ENCODE assay signal across 1 cellular context in the genomic region with DNA sequence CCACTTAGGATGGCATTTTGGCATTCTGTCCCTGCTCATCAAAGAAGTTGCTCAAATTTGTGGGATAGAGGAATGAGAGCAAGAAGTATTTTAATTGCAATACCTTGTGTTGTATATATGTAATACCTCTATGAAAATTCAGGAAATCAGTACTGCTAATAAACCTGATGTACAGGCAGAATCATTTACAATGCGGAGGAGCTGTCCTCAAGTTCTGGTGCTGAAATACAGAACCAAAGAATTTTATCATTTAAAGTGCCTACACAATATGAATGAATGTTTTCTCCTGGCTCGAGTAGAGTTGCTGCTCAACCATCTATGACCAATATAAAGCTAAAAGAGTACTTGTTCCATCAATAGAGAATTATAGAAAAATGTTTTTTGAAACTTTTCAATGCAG.
TF ChIP-seq lines count a peak whose summit lies in the region.

No MANE protein-coding gene starts in this region.

TF ChIP-seq in HCT116, 20 proteins besides CTCF, POLR2A, EP300 and RAD21:
- TF ChIP-seq ZBTB33 (IDR thresholded peaks at IDR 0.05; ENCODE audit: extremely low read depth, insufficient replicate concordance, low read length): no peak
- no peak for TF ChIP-seq CEBPB (IDR thresholded peaks at IDR 0.05; ENCODE audit: low read depth)
- TF ChIP-seq, protein P1, sequence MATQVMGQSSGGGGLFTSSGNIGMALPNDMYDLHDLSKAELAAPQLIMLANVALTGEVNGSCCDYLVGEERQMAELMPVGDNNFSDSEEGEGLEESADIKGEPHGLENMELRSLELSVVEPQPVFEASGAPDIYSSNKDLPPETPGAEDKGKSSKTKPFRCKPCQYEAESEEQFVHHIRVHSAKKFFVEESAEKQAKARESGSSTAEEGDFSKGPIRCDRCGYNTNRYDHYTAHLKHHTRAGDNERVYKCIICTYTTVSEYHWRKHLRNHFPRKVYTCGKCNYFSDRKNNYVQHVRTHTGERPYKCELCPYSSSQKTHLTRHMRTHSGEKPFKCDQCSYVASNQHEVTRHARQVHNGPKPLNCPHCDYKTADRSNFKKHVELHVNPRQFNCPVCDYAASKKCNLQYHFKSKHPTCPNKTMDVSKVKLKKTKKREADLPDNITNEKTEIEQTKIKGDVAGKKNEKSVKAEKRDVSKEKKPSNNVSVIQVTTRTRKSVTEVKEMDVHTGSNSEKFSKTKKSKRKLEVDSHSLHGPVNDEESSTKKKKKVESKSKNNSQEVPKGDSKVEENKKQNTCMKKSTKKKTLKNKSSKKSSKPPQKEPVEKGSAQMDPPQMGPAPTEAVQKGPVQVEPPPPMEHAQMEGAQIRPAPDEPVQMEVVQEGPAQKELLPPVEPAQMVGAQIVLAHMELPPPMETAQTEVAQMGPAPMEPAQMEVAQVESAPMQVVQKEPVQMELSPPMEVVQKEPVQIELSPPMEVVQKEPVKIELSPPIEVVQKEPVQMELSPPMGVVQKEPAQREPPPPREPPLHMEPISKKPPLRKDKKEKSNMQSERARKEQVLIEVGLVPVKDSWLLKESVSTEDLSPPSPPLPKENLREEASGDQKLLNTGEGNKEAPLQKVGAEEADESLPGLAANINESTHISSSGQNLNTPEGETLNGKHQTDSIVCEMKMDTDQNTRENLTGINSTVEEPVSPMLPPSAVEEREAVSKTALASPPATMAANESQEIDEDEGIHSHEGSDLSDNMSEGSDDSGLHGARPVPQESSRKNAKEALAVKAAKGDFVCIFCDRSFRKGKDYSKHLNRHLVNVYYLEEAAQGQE (IDR thresholded peaks at IDR 0.05; ENCODE audit: low read depth): peak; percentile 76
